25 cellular contexts compared by ENCODE assay signal in the genomic region with DNA sequence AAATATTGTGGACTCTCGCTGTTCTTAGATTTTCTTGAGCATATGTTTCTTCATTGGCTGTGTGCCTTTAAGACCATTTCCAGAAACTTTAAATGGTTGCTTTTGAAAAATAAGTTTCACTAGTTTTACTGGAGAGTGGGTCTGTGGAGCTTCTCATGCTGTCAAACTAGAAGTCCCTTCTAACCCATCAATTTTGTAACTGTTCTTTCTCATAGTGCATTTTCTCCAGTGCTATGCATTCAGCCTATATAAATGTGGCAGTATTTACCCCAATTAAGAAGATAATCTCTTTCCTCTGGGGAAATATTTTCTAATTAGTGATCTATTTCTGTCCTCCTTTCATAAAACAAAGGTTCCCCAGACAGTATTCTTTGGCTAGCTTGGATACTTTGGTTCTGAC.
"Had no signal": no experiment of that assay in that cellular context is flagged by ENCODE, and none has a peak within 500 bp of the region (broad histone marks: within the 10 kb centered on the region; RNA-seq: fewer than 3 reads in every experiment).

No MANE protein-coding gene starts in this region.

- FAIRE-seq: RCC 7860, TTC549 had no signal

- DNase-seq: activated CD4-positive, alpha-beta T cell treated with anti-CD3 and anti-CD28 coated beads, Interleukin-2, amount 50 U/mL, for 1 hour; activated CD4-positive, CD25-positive, alpha-beta regulatory T cell; activated CD8-positive, alpha-beta memory T cell treated with anti-CD3 and anti-CD28 coated beads, Interleukin-2, amount 50 U/mL, for 4 hours; activated CD8-positive, alpha-beta T cell treated with anti-CD3 and anti-CD28 coated beads for 36 hours; activated gamma-delta T cell treated with Interleukin-2 at 50 U/mL for 16 hours; activated naive CD4-positive, alpha-beta T cell treated with anti-CD3 and anti-CD28 coated beads, Interleukin-2, amount 10 ng/mL, durations not matched to agents 7 days and 5 days; activated naive CD8-positive, alpha-beta T cell treated with anti-CD3 and anti-CD28 coated beads for 36 hours; activated T-cell treated with anti-CD3 and anti-CD28 coated beads, Interleukin-2, amount 50 U/mL, for 72 hours; cerebellar nuclear complex; KG1; NCI-H1092; NCI-H1417; NCI-H1694; NCI-H2029 treated with DMSO at 0.1 percent for 48 hours; NCI-H446; NCI-H524; SHP77; T-helper 17 cell; T-helper 9 cell had no signal

- H3K27ac ChIP-seq: brain microvascular endothelial cell, cardiac muscle cell, SJSA1, VCaP had no signal

- H3K27me3 ChIP-seq: brain microvascular endothelial cell, cardiac muscle cell, SJSA1 had no signal

- H3K4me1 ChIP-seq: SJSA1 had no signal

- H3K4me3 ChIP-seq: cardiac muscle cell, SJSA1 had no signal

- ATAC-seq: activated CD8-positive, alpha-beta T cell treated with anti-CD3 and anti-CD28 coated beads for 36 hours; activated T-cell treated with anti-CD3 and anti-CD28 coated beads, Interleukin-2, amount 50 U/mL, for 72 hours; T-helper 17 cell had no signal

- H3K36me3 ChIP-seq: brain microvascular endothelial cell, cardiac muscle cell, SJSA1 had no signal
